ENCODE assay signal across 17 cellular contexts in genomic region chr18:29560270-29560669, GRCh38.
A peak's percentile ranks its signal among the peaks of the same experiment; 100 is the strongest.
DNase-seq lines count a peak whose midpoint lies in the region; ATAC-seq and TF ChIP-seq lines count a peak whose summit lies in the region.
"Had no signal": no experiment of that assay in that cellular context is flagged by ENCODE, and none has a peak within 500 bp of the region (broad histone marks: within the 10 kb centered on the region; RNA-seq: fewer than 3 reads in every experiment).

No MANE protein-coding gene starts in this region.

- peak; percentile 75 for ATAC-seq in GM19043 (IDR thresholded peaks at IDR 0.05; ENCODE audit: low read depth, unreplicated experiment)
- ATAC-seq in HG02678 (IDR thresholded peaks at IDR 0.05; ENCODE audit: unreplicated experiment) = peak; percentile 62
- ATAC-seq in HG03575 (IDR thresholded peaks at IDR 0.05; ENCODE audit: extremely low read depth, insufficient number of reproducible peaks, low FRiP score, unreplicated experiment) = peak; percentile 86
- no peak for ATAC-seq in natural killer cell
- ATAC-seq in HG02571 (IDR thresholded peaks at IDR 0.05; ENCODE audit: unreplicated experiment) = no peak
- ATAC-seq: body of pancreas had no signal

- H2AFZ ChIP-seq in hepatocyte = no peak overlapping the region

- no peaks in the 10 kb centered on the region for H3K9me2 ChIP-seq in hepatocyte (replicated peaks; ENCODE audit: insufficient read depth)

- intact Hi-C loops in natural killer cell (cut with micrococcal nuclease) = no loop called here

- no peak overlapping the region for H3K4me3 Mint-ChIP-seq in natural killer cell
- H3K4me3 Mint-ChIP-seq: CD4-positive, CD25-positive, alpha-beta regulatory T cell; T-helper 2 cell treated with Interferon-gamma antibody and Interleukin-4, amounts not matched to agents 5 μg/mL and 100 μg/mL, for 36 hours had no signal

- no peak overlapping the region for H3K4me3 ChIP-seq in hepatocyte
- H3K4me3 ChIP-seq: body of pancreas, dorsolateral prefrontal cortex, Peyer's patch, smooth muscle cell, testis had no signal

- no peaks in the 10 kb centered on the region for H3K4me1 Mint-ChIP-seq in natural killer cell
- H3K4me1 Mint-ChIP-seq: CD4-positive, CD25-positive, alpha-beta regulatory T cell had no signal

- H3K9me3 ChIP-seq in hepatocyte (ENCODE audit: low read depth) = no peaks in the 10 kb centered on the region
- H3K9me3 ChIP-seq: body of pancreas, Peyer's patch, testis had no signal

- no peak for TF ChIP-seq CTCF in natural killer cell (IDR thresholded peaks at IDR 0.05)
- no peak for TF ChIP-seq CTCF in hepatocyte (IDR thresholded peaks at IDR 0.05; ENCODE audit: poor library complexity)

- H4K20me1 ChIP-seq in hepatocyte (ENCODE audit: insufficient read depth, poor library complexity, severe bottlenecking) = no peaks in the 10 kb centered on the region

- no peaks in the 10 kb centered on the region for H3K79me2 ChIP-seq in hepatocyte

- no peaks in the 10 kb centered on the region for H3K27me3 Mint-ChIP-seq in natural killer cell (ENCODE audit: low read depth in 2 of 2)
- H3K27me3 Mint-ChIP-seq: CD4-positive, CD25-positive, alpha-beta regulatory T cell had no signal

- DNase-seq in medulla oblongata (ENCODE audit: extremely low spot score) = peak; percentile 5
- no peak for DNase-seq in natural killer cell
- DNase-seq in hepatocyte (ENCODE audit: low spot score) = no peak
- no peak for DNase-seq in NCI-H2029 treated with DMSO at 0.1 percent for 48 hours (lab: John Stamatoyannopoulos, UW)
- DNase-seq: activated CD4-positive, alpha-beta T cell treated with anti-CD3 and anti-CD28 coated beads, Interleukin-2, amount 50 U/mL, for 1 hour; body of pancreas; CD4-positive, CD25-positive, alpha-beta regulatory T cell; dorsolateral prefrontal cortex; HCEC 1CT; Peyer's patch; testis had no signal

- peaks cover 9 to 11% of the 10 kb centered on the region in 2 donors for H3K9me3 Mint-ChIP-seq in natural killer cell

- H3K27ac Mint-ChIP-seq in natural killer cell = no peak overlapping the region
- H3K27ac Mint-ChIP-seq: CD4-positive, CD25-positive, alpha-beta regulatory T cell; T-helper 2 cell treated with Interferon-gamma antibody and Interleukin-4, amounts not matched to agents 5 μg/mL and 100 μg/mL, for 36 hours had no signal

- WGBS in hepatocyte (ENCODE audit: low lambda C conversion rate, missing lambda C conversion rate) = 72% methylated on average over 1 of the region's 1 CpG

- no peaks in the 10 kb centered on the region for H3K27me3 ChIP-seq in hepatocyte
- H3K27me3 ChIP-seq: body of pancreas, dorsolateral prefrontal cortex, Peyer's patch, testis had no signal

- H3K36me3 ChIP-seq in hepatocyte (replicated peaks; ENCODE audit: insufficient read depth, low read depth) = no peaks in the 10 kb centered on the region
- H3K36me3 ChIP-seq: Peyer's patch had no signal

- H3K4me1 ChIP-seq in hepatocyte (ENCODE audit: insufficient read depth) = no peaks in the 10 kb centered on the region
- H3K4me1 ChIP-seq: body of pancreas, Peyer's patch, testis had no signal

- H3K27ac ChIP-seq in hepatocyte = no peak overlapping the region
- H3K27ac ChIP-seq: body of pancreas, dorsolateral prefrontal cortex, Peyer's patch, testis had no signal

- H3K4me2 ChIP-seq in hepatocyte = no peak overlapping the region
- H3K4me2 ChIP-seq: smooth muscle cell had no signal

- H3K36me3 Mint-ChIP-seq in natural killer cell = peaks cover 8% of the 10 kb centered on the region
- H3K36me3 Mint-ChIP-seq: CD4-positive, CD25-positive, alpha-beta regulatory T cell had no signal

Comparison
In these comparisons a context has a peak if more than half of its experiments do, and no peak if none do; other contexts are left out.
1. ATAC-seq: peak in GM19043 (single experiment), HG02678 (single experiment) and HG03575 (single experiment); none in natural killer cell (0 of 3) and HG02571 (single experiment).